In the genomic region with DNA sequence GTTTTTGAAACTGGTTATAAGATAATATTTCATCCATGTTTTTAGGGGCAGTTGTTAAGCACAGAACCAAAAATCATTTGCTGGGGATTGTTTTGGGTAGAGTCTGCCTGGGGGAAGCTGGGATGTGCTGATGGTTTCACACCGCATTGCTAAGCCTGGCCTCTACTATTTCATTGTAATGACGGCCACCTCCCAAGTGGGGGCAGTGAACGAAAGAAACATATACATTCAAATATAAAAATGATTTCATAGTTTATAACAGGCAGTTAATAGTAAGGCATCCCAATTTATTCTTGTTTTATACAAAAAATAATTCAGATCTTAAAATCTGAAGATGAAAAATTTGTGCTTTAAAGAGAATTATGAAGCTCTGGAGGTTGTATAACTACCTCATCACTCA, we compare ENCODE assay signal across 18 cellular contexts.
DNase-seq lines count a peak whose midpoint lies in the region; ATAC-seq and TF ChIP-seq lines count a peak whose summit lies in the region.
"Had no signal": no experiment of that assay in that cellular context is flagged by ENCODE, and none has a peak within 500 bp of the region (broad histone marks: within the 10 kb centered on the region; RNA-seq: fewer than 3 reads in every experiment).

No MANE protein-coding gene starts in this region.

- DNase-seq in GM13977 (ENCODE audit: low spot score): no peak
- peak; percentile 6 for DNase-seq in NB4 (ENCODE audit: low read depth)
- DNase-seq in epithelial cell of proximal tubule (ENCODE audit: low read depth): no peak
- DNase-seq in NCI-H128 (lab: John Stamatoyannopoulos, UW; ENCODE audit: unreplicated experiment): no peak
- DNase-seq in progenitor cell of endocrine pancreas (ENCODE audit: low spot score, unreplicated experiment): no peak
- no peak for DNase-seq in SIG-M5 treated with dmso at 0.1 percent for 504 hours (lab: John Stamatoyannopoulos, UW; ENCODE audit: unreplicated experiment)
- DNase-seq: activated CD4-positive, alpha-beta T cell treated with anti-CD3 and anti-CD28 coated beads for 1 hour; activated CD8-positive, alpha-beta memory T cell treated with anti-CD3 and anti-CD28 coated beads, Interleukin-2, amount 50 U/mL, for 48 hours; CD8-positive, alpha-beta memory T cell; cortex of kidney; naive thymus-derived CD8-positive, alpha-beta T cell; NCI-H1105 treated with DMSO at 0.1 percent for 48 hours; Right ventricle myocardium superior; upper lobe of left lung had no signal

- H3K36me3 Mint-ChIP-seq in progenitor cell of endocrine pancreas (ENCODE audit: insufficient read depth): no peaks in the 10 kb centered on the region
- H3K36me3 Mint-ChIP-seq: CD8-positive, alpha-beta memory T cell; naive thymus-derived CD8-positive, alpha-beta T cell had no signal

- H3K27ac Mint-ChIP-seq in progenitor cell of endocrine pancreas: no peak overlapping the region
- H3K27ac Mint-ChIP-seq: CD8-positive, alpha-beta memory T cell; naive thymus-derived CD8-positive, alpha-beta T cell; stimulated activated naive CD8-positive, alpha-beta T cell treated with anti-CD3 and anti-CD28 coated beads, Interleukin-15, Interleukin-2, amounts not matched to agents 100 ng/mL and 50 ng/mL, for 24 hours; T-helper 2 cell treated with Interferon-gamma antibody and Interleukin-4, amounts not matched to agents 5 μg/mL and 100 μg/mL, for 36 hours had no signal

- no peak overlapping the region for H3K4me3 ChIP-seq in NB4 (ENCODE audit: low read depth, low read length)
- no peak overlapping the region for H3K4me3 ChIP-seq in epithelial cell of proximal tubule (ENCODE audit: low read depth, low read length)
- H3K4me3 ChIP-seq: upper lobe of left lung had no signal

- TF ChIP-seq CTCF in 22Rv1 (IDR thresholded peaks at IDR 0.05) (peak; percentile 49), GM13977 (IDR thresholded peaks at IDR 0.05; ENCODE audit: extremely low read depth, insufficient read depth, missing control alignments) (peak; percentile 21), NB4 (IDR thresholded peaks at IDR 0.05; ENCODE audit: low read depth, low read length) (peak; percentile 36), epithelial cell of proximal tubule (conservative IDR thresholded peaks at IDR 0.05; ENCODE audit: low read depth, low read length) (peak; percentile 39), progenitor cell of endocrine pancreas (IDR thresholded peaks at IDR 0.05; ENCODE audit: unreplicated experiment) (no peak)

- in situ Hi-C loops in GM13977 (cut with MboI; ENCODE audit: low pct_unique_long_range_greater_than_20kb, low sequenced_read_pairs, unreplicated experiment): no loop called here

- no peak overlapping the region for H3K27ac ChIP-seq in 22Rv1
- H3K27ac ChIP-seq: upper lobe of left lung had no signal

- no peak overlapping the region for H3K4me3 Mint-ChIP-seq in progenitor cell of endocrine pancreas (ENCODE audit: low read depth)
- H3K4me3 Mint-ChIP-seq: CD8-positive, alpha-beta memory T cell; naive thymus-derived CD8-positive, alpha-beta T cell; stimulated activated naive CD8-positive, alpha-beta T cell treated with anti-CD3 and anti-CD28 coated beads, Interleukin-15, Interleukin-2, amounts not matched to agents 100 ng/mL and 50 ng/mL, for 24 hours; T-helper 2 cell treated with Interferon-gamma antibody and Interleukin-4, amounts not matched to agents 5 μg/mL and 100 μg/mL, for 36 hours had no signal

- H3K9me3 Mint-ChIP-seq in progenitor cell of endocrine pancreas (ENCODE audit: low read depth): no peaks in the 10 kb centered on the region
- H3K9me3 Mint-ChIP-seq: stimulated activated naive CD8-positive, alpha-beta T cell treated with anti-CD3 and anti-CD28 coated beads, Interleukin-15, Interleukin-2, amounts not matched to agents 100 ng/mL and 50 ng/mL, for 24 hours; T-helper 2 cell treated with Interferon-gamma antibody and Interleukin-4, amounts not matched to agents 5 μg/mL and 100 μg/mL, for 36 hours had no signal

- no peak for TF ChIP-seq POLR2A in NB4 (IDR thresholded peaks at IDR 0.05; ENCODE audit: extremely low read depth, insufficient read length)

- ATAC-seq in GM18498 (IDR thresholded peaks at IDR 0.05; ENCODE audit: unreplicated experiment): no peak
- ATAC-seq: naive thymus-derived CD8-positive, alpha-beta T cell had no signal

- H3K4me1 Mint-ChIP-seq in progenitor cell of endocrine pancreas (ENCODE audit: low read depth): no peaks in the 10 kb centered on the region
- H3K4me1 Mint-ChIP-seq: CD8-positive, alpha-beta memory T cell; naive thymus-derived CD8-positive, alpha-beta T cell had no signal

- no peaks in the 10 kb centered on the region for H3K27me3 Mint-ChIP-seq in progenitor cell of endocrine pancreas
- H3K27me3 Mint-ChIP-seq: CD8-positive, alpha-beta memory T cell; naive thymus-derived CD8-positive, alpha-beta T cell; stimulated activated naive CD8-positive, alpha-beta T cell treated with anti-CD3 and anti-CD28 coated beads, Interleukin-15, Interleukin-2, amounts not matched to agents 100 ng/mL and 50 ng/mL, for 24 hours had no signal
